In the genomic region with DNA sequence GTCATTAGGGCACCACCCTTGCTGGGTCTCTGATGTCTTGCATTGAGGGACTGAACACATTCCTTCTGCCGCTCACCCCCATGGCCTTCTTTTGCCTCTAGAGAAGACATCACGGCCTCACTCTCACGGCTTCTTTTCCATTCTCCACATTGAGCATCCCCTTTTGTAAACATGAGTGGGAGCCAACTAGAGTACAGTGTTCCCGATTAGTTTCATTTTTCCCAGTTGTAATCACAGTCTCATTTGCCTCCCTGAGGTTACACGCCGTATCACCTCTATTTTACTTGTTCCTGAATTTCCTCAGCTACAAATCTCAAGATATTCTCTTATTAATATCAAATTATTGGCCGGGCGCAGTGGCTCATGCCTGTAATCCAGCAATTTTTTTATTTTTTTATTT, we compare ENCODE assay signal across 1 cellular context.
TF ChIP-seq lines count a peak whose summit lies in the region.

No MANE protein-coding gene starts in this region.

TF ChIP-seq in IMR-90, 13 proteins besides CTCF, POLR2A, EP300 and RAD21:
- TF ChIP-seq SMC3 (IDR thresholded peaks at IDR 0.05; ENCODE audit: low read depth, low read length) (no peak), MAZ (IDR thresholded peaks at IDR 0.05; ENCODE audit: borderline replicate concordance, low read depth, low read length) (no peak), CEBPB (IDR thresholded peaks at IDR 0.05; ENCODE audit: low read depth, low read length) (no peak), NFE2L2 (IDR thresholded peaks at IDR 0.05; ENCODE audit: low read depth, low read length) (no peak), MAFK (IDR thresholded peaks at IDR 0.05; ENCODE audit: low read depth, low read length) (no peak), CHD1 (IDR thresholded peaks at IDR 0.05; ENCODE audit: low read depth, low read length) (no peak), RFX5 (IDR thresholded peaks at IDR 0.05; ENCODE audit: low read depth, low read length) (no peak), FOS (IDR thresholded peaks at IDR 0.05; ENCODE audit: low read depth, low read length) (no peak), BHLHE40 (IDR thresholded peaks at IDR 0.05; ENCODE audit: low read depth, low read length) (no peak), MXI1 (IDR thresholded peaks at IDR 0.05; ENCODE audit: borderline replicate concordance, low read depth, low read length) (no peak), RCOR1 (IDR thresholded peaks at IDR 0.05; ENCODE audit: insufficient replicate concordance, low read length) (no peak)
- TF ChIP-seq, protein P1, sequence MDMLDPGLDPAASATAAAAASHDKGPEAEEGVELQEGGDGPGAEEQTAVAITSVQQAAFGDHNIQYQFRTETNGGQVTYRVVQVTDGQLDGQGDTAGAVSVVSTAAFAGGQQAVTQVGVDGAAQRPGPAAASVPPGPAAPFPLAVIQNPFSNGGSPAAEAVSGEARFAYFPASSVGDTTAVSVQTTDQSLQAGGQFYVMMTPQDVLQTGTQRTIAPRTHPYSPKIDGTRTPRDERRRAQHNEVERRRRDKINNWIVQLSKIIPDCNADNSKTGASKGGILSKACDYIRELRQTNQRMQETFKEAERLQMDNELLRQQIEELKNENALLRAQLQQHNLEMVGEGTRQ (IDR thresholded peaks at IDR 0.05; ENCODE audit: low read depth, low read length) = no peak
- TF ChIP-seq, protein P2, sequence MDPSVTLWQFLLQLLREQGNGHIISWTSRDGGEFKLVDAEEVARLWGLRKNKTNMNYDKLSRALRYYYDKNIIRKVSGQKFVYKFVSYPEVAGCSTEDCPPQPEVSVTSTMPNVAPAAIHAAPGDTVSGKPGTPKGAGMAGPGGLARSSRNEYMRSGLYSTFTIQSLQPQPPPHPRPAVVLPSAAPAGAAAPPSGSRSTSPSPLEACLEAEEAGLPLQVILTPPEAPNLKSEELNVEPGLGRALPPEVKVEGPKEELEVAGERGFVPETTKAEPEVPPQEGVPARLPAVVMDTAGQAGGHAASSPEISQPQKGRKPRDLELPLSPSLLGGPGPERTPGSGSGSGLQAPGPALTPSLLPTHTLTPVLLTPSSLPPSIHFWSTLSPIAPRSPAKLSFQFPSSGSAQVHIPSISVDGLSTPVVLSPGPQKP (IDR thresholded peaks at IDR 0.05; ENCODE audit: borderline replicate concordance, low read depth, low read length) = no peak
